ENCODE assay signal across 8 cellular contexts in the genomic region with DNA sequence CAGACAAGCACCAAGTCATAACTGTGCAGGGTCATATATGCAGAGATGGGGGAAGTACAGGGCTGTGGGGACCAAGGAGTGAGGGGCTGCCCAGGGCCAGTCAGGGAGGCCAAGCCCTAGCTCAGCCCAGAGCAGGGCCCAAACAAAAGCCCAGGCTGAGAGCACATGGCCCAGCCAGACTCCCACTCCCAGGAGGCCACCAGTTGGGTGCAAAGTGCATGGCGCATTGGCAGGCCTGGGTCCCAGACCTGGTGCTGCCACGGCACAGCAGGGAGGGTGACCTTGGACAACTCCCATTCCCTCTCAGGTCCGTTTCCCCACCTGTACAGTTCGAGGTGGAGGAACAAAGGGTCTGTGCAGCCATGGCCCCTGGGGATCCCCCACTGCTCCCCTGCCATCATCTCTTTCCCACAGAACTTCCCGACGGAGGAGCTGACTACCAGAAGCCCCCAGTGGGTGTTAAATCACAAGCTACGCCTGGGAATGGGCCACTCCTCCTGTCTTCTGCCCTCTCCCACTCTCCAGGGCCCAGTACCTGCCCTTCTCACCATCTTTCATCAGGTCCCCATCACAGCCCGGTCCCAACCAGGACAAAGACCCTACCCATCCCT. TPM values are rescaled to one million over a fixed set of nuclear protein-coding genes. Genes with fewer than 3 reads are reported as not detected.
DNase-seq lines count a peak whose midpoint lies in the region; ATAC-seq and TF ChIP-seq lines count a peak whose summit lies in the region.

No MANE protein-coding gene starts in this region.

- H3K4me3 ChIP-seq in NT2/D1 (ENCODE audit: insufficient read length, low read depth), result peak overlapping the region; percentile 73
- peak overlapping the region; percentile 87 for H3K4me3 ChIP-seq in coronary artery
- H3K4me3 ChIP-seq in mucosa of descending colon, result peak overlapping the region; percentile 22
- H3K4me3 ChIP-seq in aorta (ENCODE audit: low read length in 2 of 2), result peak overlapping the region; percentile 31 to 58

- H3K27ac ChIP-seq in coronary artery (peak overlapping the region; percentile 18 to 78), aorta (ENCODE audit: low read depth in 1 of 2, low read length in 2 of 2) (peak overlapping the region in 1 of 2 donors; percentile 8)

- H3K36me3 ChIP-seq in NT2/D1 (ENCODE audit: insufficient read depth, insufficient read length, low read length) (peaks cover 14% of the 10 kb centered on the region), mucosa of descending colon (ENCODE audit: low read depth) (no peaks in the 10 kb centered on the region), aorta (ENCODE audit: control insufficient read depth in 1 of 2, insufficient read depth in 2 of 2, low read length in 1 of 2) (no peaks in the 10 kb centered on the region)

- 22 to 24% methylated on average over 8 of the region's 8 CpGs for WGBS in aorta, 2 donors

- H3K27me3 ChIP-seq in NT2/D1 (ENCODE audit: insufficient read depth, insufficient read length), result no peaks in the 10 kb centered on the region
- H3K27me3 ChIP-seq in aorta (ENCODE audit: control insufficient read depth in 1 of 2, insufficient read depth in 2 of 2, low read length in 1 of 2), result no peaks in the 10 kb centered on the region

- peak; percentile 44 for DNase-seq in DMS53 (lab: John Stamatoyannopoulos, UW)
- no peak for DNase-seq in DMS53 treated with DMSO at 0.1 percent for 48 hours (lab: John Stamatoyannopoulos, UW; ENCODE audit: unreplicated experiment)
- DNase-seq in NT2/D1 (ENCODE audit: low read depth, low spot score), result no peak
- no peak for DNase-seq in coronary artery (ENCODE audit: low spot score)
- DNase-seq in mucosa of descending colon, result peak; percentile 29 to 59 (median 53)
- DNase-seq in aorta, result no peak
- DNase-seq in EL, result no peak
- no peak for DNase-seq in effector CD4-positive, alpha-beta T cell

- TF ChIP-seq CTCF in coronary artery (IDR thresholded peaks at IDR 0.05) (no peak), mucosa of descending colon (IDR thresholded peaks at IDR 0.05) (no peak)

- peak overlapping the region; percentile 93 for H3K9ac ChIP-seq in NT2/D1 (ENCODE audit: insufficient read length, low read depth)

- intact Hi-C loops in mucosa of descending colon (cut with DNase I, micrococcal nuclease) (loop anchor here in 1 of 2 donors (10.0 kb wide), 1 partner anchor 504 kb away; the partner anchor contains the start of gene HORMAD2), aorta (cut with DNase I) (no loop called here)

- ATAC-seq in mucosa of descending colon (peak; percentile 31), aorta (ENCODE audit: low FRiP score) (peak; percentile 52)

- peaks cover 6% of the 10 kb centered on the region for H3K4me1 ChIP-seq in NT2/D1 (ENCODE audit: insufficient read depth, insufficient read length)
- H3K4me1 ChIP-seq in mucosa of descending colon (ENCODE audit: low read depth), result peaks cover 8% of the 10 kb centered on the region
- H3K4me1 ChIP-seq in aorta (ENCODE audit: control insufficient read depth in 1 of 2, insufficient read depth in 2 of 2, low read length in 2 of 2), result no peaks in the 10 kb centered on the region

- H3K9me3 ChIP-seq in NT2/D1 (ENCODE audit: insufficient read depth, low read length) (no peaks in the 10 kb centered on the region), mucosa of descending colon (no peaks in the 10 kb centered on the region), aorta (ENCODE audit: control insufficient read depth, low read length) (no peaks in the 10 kb centered on the region)

RNA-seq across cellular contexts. Expression of gene NIPSNAP1, which starts 0.6 kb away (rescaled TPM):
- total RNA-seq in mucosa of descending colon, result 10 to 100 TPM; 22.1 to 56.5 (median 42.8) TPM
- 10 to 100 TPM in 1 of 2 donors, 1 to 10 TPM in 1; 8.8 to 19.9 TPM for total RNA-seq in aorta
- 10 to 100 TPM; 14.3 to 18.9 TPM for polyA plus RNA-seq in aorta

RNA-seq across cellular contexts. Expression of gene NF2, which starts 23.1 kb away (rescaled TPM):
- total RNA-seq in mucosa of descending colon, result 10 to 100 TPM; 32.3 to 45.2 (median 43.1) TPM
- total RNA-seq in aorta, result 10 to 100 TPM; 35.6 TPM
- 1 to 10 TPM; 5.0 to 9.3 TPM for polyA plus RNA-seq in aorta

RNA-seq across cellular contexts. Expression of gene THOC5, which starts 26.7 kb away (rescaled TPM):
- total RNA-seq in mucosa of descending colon (10 to 100 TPM; 26.6 to 70.5 (median 27.3) TPM), aorta (10 to 100 TPM; 50.6 to 60.6 TPM)
- 100 to 1,000 TPM in 1 of 2 donors, 10 to 100 TPM in 1; 18.3 to 174 TPM for polyA plus RNA-seq in aorta

Comparison
In these comparisons a context has a peak if more than half of its experiments do, and no peak if none do; other contexts are left out.
1. DNase-seq: peak in DMS53 (single experiment) and mucosa of descending colon (3 of 3); none in DMS53 treated with DMSO at 0.1 percent for 48 hours (single experiment), NT2/D1 (single experiment), coronary artery (single experiment), aorta (0 of 2), EL (single experiment) and effector CD4-positive, alpha-beta T cell (single experiment).
2. H3K4me3 ChIP-seq: peak in every context shown above with its lines; median percentile 87 in coronary artery; 73 in NT2/D1; 44 in aorta; 22 in mucosa of descending colon.